Comparison of ENCODE assay signal across 7 cellular contexts in genomic region chrX:129842510-129843208, GRCh38. TPM values are rescaled to one million over a fixed set of nuclear protein-coding genes. Genes with fewer than 3 reads are reported as not detected.
DNase-seq lines count a peak whose midpoint lies in the region; ATAC-seq and TF ChIP-seq lines count a peak whose summit lies in the region.

No MANE protein-coding gene starts in this region.

- in situ Hi-C loops in GM23248 (cut with MboI) = no loop called here

- CTCF ChIA-PET in PC-9 (lab: Charles Lee) = no interaction called here

- TSS peak; percentile 38 for BruUV-seq in PC-9 (replicated peaks; lab: Mats Ljungman, UMichigan)

- peak overlapping the region; percentile 92 for H3K4me2 ChIP-seq in GM23248 (ENCODE audit: unreplicated experiment)
- H3K4me2 ChIP-seq in PC-9 = peak overlapping the region; percentile 75

- no peaks in the 10 kb centered on the region for H3K9me2 ChIP-seq in GM23248 (ENCODE audit: insufficient read depth)
- no peaks in the 10 kb centered on the region for H3K9me2 ChIP-seq in PC-9 (ENCODE audit: insufficient read depth)

- peaks cover 45% of the 10 kb centered on the region for H3K79me2 ChIP-seq in GM23248 (ENCODE audit: insufficient read depth)
- H3K79me2 ChIP-seq in PC-9 (ENCODE audit: low read depth) = peaks cover 46% of the 10 kb centered on the region

- no peaks in the 10 kb centered on the region for H4K20me1 ChIP-seq in GM23248 (ENCODE audit: insufficient read depth)
- H4K20me1 ChIP-seq in PC-9 (ENCODE audit: insufficient read depth) = peaks cover 27% of the 10 kb centered on the region

- H3K27ac ChIP-seq in GM23248 (peak overlapping the region; percentile 91), PC-9 (peak overlapping the region; percentile 97), duodenal mucosa (ENCODE audit: low read depth, low read length) (peak overlapping the region; percentile 44), uterus (peak overlapping the region; percentile 63 to 66)

- H3K4me1 ChIP-seq in GM23248 (ENCODE audit: insufficient read depth) = peaks cover 17% of the 10 kb centered on the region
- H3K4me1 ChIP-seq in PC-9 (replicated peaks; ENCODE audit: insufficient read depth) = peaks cover 43% of the 10 kb centered on the region
- peaks cover 13 to 19% of the 10 kb centered on the region in 2 donors for H3K4me1 ChIP-seq in duodenal mucosa (ENCODE audit: control insufficient read depth in 1 of 2, insufficient read depth in 2 of 2, low read length in 2 of 2)
- H3K4me1 ChIP-seq in mononuclear cell (ENCODE audit: insufficient read depth, low read length) = peaks cover 10% of the 10 kb centered on the region
- no peaks in the 10 kb centered on the region for H3K4me1 ChIP-seq in uterus

- H2AFZ ChIP-seq in GM23248 = peak overlapping the region; percentile 94
- H2AFZ ChIP-seq in PC-9 = peak overlapping the region; percentile 84

- no peak for TF ChIP-seq POLR2A in uterus (IDR thresholded peaks at IDR 0.05)

- H3K9me3 ChIP-seq in GM23248 (ENCODE audit: low read depth) = no peaks in the 10 kb centered on the region
- no peaks in the 10 kb centered on the region for H3K9me3 ChIP-seq in PC-9 (ENCODE audit: insufficient read depth, low read depth)
- no peaks in the 10 kb centered on the region for H3K9me3 ChIP-seq in duodenal mucosa (ENCODE audit: control insufficient read depth in 1 of 2, low read length in 2 of 2)
- no peaks in the 10 kb centered on the region for H3K9me3 ChIP-seq in mononuclear cell (ENCODE audit: low read depth, low read length)
- no peaks in the 10 kb centered on the region for H3K9me3 ChIP-seq in uterus

- intact Hi-C loops in PC-9 (cut with micrococcal nuclease; ENCODE audit: unreplicated experiment) (loop anchor here (1.0 to 5.0 kb wide), 2 partner anchors 35 to 140 kb away; partner anchors contain the start of gene BCORL1), uterus (cut with DNase I; ENCODE audit: low total_unique reads) (no loop called here)

- H3K9ac ChIP-seq in GM23248 = peak overlapping the region; percentile 97
- H3K9ac ChIP-seq in duodenal mucosa (ENCODE audit: low read depth in 1 of 2, low read length in 2 of 2) = peak overlapping the region; percentile 51 to 59

- H3K27me3 ChIP-seq in GM23248 (replicated peaks; ENCODE audit: insufficient read depth) (no peaks in the 10 kb centered on the region), PC-9 (ENCODE audit: insufficient read depth, low read depth) (no peaks in the 10 kb centered on the region), duodenal mucosa (ENCODE audit: control insufficient read depth in 1 of 2, insufficient read depth in 2 of 2, low read length in 2 of 2) (no peaks in the 10 kb centered on the region), mononuclear cell (ENCODE audit: insufficient read depth, low read length) (no peaks in the 10 kb centered on the region), uterus (no peaks in the 10 kb centered on the region)

- TF ChIP-seq CTCF in PC-9 (conservative IDR thresholded peaks at IDR 0.05) (no peak), uterus (IDR thresholded peaks at IDR 0.05) (no peak)

- DNase-seq in GM23248 (peak; percentile 72), PC-9 (peak; percentile 27 to 65), uterus (peak; percentile 19), NAMALWA (ENCODE audit: low spot score) (no peak)

- H3K4me3 ChIP-seq in GM23248 = peak overlapping the region; percentile 93
- peak overlapping the region; percentile 90 for H3K4me3 ChIP-seq in PC-9
- H3K4me3 ChIP-seq in duodenal mucosa (ENCODE audit: low read depth in 1 of 2, low read length in 2 of 2) = peak overlapping the region; percentile 83 to 88
- H3K4me3 ChIP-seq in mononuclear cell (ENCODE audit: low read length) = peak overlapping the region; percentile 57
- H3K4me3 ChIP-seq in uterus = peak overlapping the region; percentile 58 to 59

- H3F3A ChIP-seq in GM23248 (ENCODE audit: insufficient read depth) (0 out of 2 replicates have a peak, but pooled peaks cover 9% of the 10 kb centered on the region), PC-9 (ENCODE audit: insufficient read depth, low read depth) (peaks cover 46% of the 10 kb centered on the region)

- no peak for ATAC-seq in HG03469 (IDR thresholded peaks at IDR 0.05; ENCODE audit: unreplicated experiment)

- 1 to 2% methylated on average over 15 to 17 of the region's 17 CpGs for WGBS in GM23248 (ENCODE audit: low coverage in 1 of 2, low lambda C conversion rate in 2 of 2, missing lambda C conversion rate in 2 of 2), 2 experiments

- H3K36me3 ChIP-seq in GM23248 (ENCODE audit: low read depth) (no peaks in the 10 kb centered on the region), PC-9 (ENCODE audit: low read depth) (peaks cover 22% of the 10 kb centered on the region), duodenal mucosa (ENCODE audit: control insufficient read depth in 1 of 2, insufficient read depth in 2 of 2, low read length in 2 of 2) (peaks cover 0 to 13% of the 10 kb centered on the region in 2 donors), uterus (no peaks in the 10 kb centered on the region)

- POLR2A ChIA-PET in PC-9 (lab: Charles Lee; ENCODE audit: unreplicated experiment) = no interaction called here

RNA-seq across cellular contexts. Expression of gene ZDHHC9, which starts 1.0 kb away (rescaled TPM):
- 27.5 and 33.5 TPM in 2 replicates for total RNA-seq in GM23248 (2014; rRNA removed; shearing (Covaris generic))
- 53.3 and 54.4 TPM in 2 replicates for polyA plus RNA-seq in GM23248 (2016; fragmentation: Nextera tagmentation; extraction: Ambion mirVana)
- total RNA-seq in PC-9 (2021) (84.2 and 108 TPM in 2 replicates), mononuclear cell (2.7 TPM), uterus (10 to 100 TPM in 3 of 4 donors, 1 to 10 TPM in 1; 9.1 to 18.1 (median 14.7) TPM)

Comparison
In these comparisons a context has a peak if more than half of its experiments do, and no peak if none do; other contexts are left out.
1. H3K27ac ChIP-seq: peak in every context shown above with its lines; median percentile 97 in PC-9; 91 in GM23248; 64 in uterus; 44 in duodenal mucosa.